Comparison of ENCODE assay signal across 8 cellular contexts in genomic region chr4:183335369-183335940, GRCh38. TPM values are rescaled to one million over a fixed set of nuclear protein-coding genes. Genes with fewer than 3 reads are reported as not detected.
DNase-seq lines count a peak whose midpoint lies in the region; ATAC-seq and TF ChIP-seq lines count a peak whose summit lies in the region.

No MANE protein-coding gene starts in this region.

- no peaks in the 10 kb centered on the region for H3K36me3 ChIP-seq in Peyer's patch

- H3K4me3 ChIP-seq in Peyer's patch: no peak overlapping the region

- no peaks in the 10 kb centered on the region for H3K4me1 ChIP-seq in Peyer's patch

- no peaks in the 10 kb centered on the region for H3K27me3 ChIP-seq in Peyer's patch

- H3K27ac ChIP-seq in Peyer's patch: no peak overlapping the region

- H3K27ac Mint-ChIP-seq in activated naive CD8-positive, alpha-beta T cell treated with anti-CD3 and anti-CD28 coated beads, Interleukin-2, amount 10 ng/mL, durations not matched to agents 7 days and 5 days: no peak overlapping the region
- H3K27ac Mint-ChIP-seq in activated naive CD8-positive, alpha-beta T cell treated with anti-CD3 and anti-CD28 coated beads for 36 hours: no peak overlapping the region
- no peak overlapping the region for H3K27ac Mint-ChIP-seq in type B pancreatic cell

- peaks cover 9% of the 10 kb centered on the region for H3K4me1 Mint-ChIP-seq in activated naive CD8-positive, alpha-beta T cell treated with anti-CD3 and anti-CD28 coated beads, Interleukin-2, amount 10 ng/mL, durations not matched to agents 7 days and 5 days
- H3K4me1 Mint-ChIP-seq in activated naive CD8-positive, alpha-beta T cell treated with anti-CD3 and anti-CD28 coated beads for 36 hours: peaks cover 4% of the 10 kb centered on the region
- peaks cover 4% of the 10 kb centered on the region for H3K4me1 Mint-ChIP-seq in type B pancreatic cell (ENCODE audit: unreplicated experiment)

- TF ChIP-seq POLR2A in Peyer's patch (IDR thresholded peaks at IDR 0.05): no peak

- peaks cover 22% of the 10 kb centered on the region for H3K27me3 Mint-ChIP-seq in activated naive CD8-positive, alpha-beta T cell treated with anti-CD3 and anti-CD28 coated beads, Interleukin-2, amount 10 ng/mL, durations not matched to agents 7 days and 5 days
- H3K27me3 Mint-ChIP-seq in activated naive CD8-positive, alpha-beta T cell treated with anti-CD3 and anti-CD28 coated beads for 36 hours: peaks cover 18% of the 10 kb centered on the region
- H3K27me3 Mint-ChIP-seq in type B pancreatic cell: peaks cover 22% of the 10 kb centered on the region

- H3K9me3 ChIP-seq in Peyer's patch: no peaks in the 10 kb centered on the region

- no peak for TF ChIP-seq CTCF in type B pancreatic cell (conservative IDR thresholded peaks at IDR 0.05)
- TF ChIP-seq CTCF in Peyer's patch (IDR thresholded peaks at IDR 0.05): no peak

- DNase-seq in activated naive CD8-positive, alpha-beta T cell treated with anti-CD3 and anti-CD28 coated beads, Interleukin-2, amount 10 ng/mL, durations not matched to agents 7 days and 5 days: no peak
- no peak for DNase-seq in activated naive CD8-positive, alpha-beta T cell treated with anti-CD3 and anti-CD28 coated beads for 36 hours
- DNase-seq in UCSD-AML1 (lab: John Stamatoyannopoulos, UW; ENCODE audit: unreplicated experiment): peak; percentile 32
- peak; percentile 71 for DNase-seq in glomerular visceral epithelial cell (ENCODE audit: extremely low spot score)
- DNase-seq in type B pancreatic cell (ENCODE audit: extremely low spot score, unreplicated experiment): peak; percentile 34
- DNase-seq in SIG-M5 treated with dmso at 0.1 percent for 504 hours (lab: John Stamatoyannopoulos, UW; ENCODE audit: unreplicated experiment): no peak
- no peak for DNase-seq in Peyer's patch
- DNase-seq in GM19240 (ENCODE audit: insufficient read length, low spot score): no peak

- H3K9me3 Mint-ChIP-seq in activated naive CD8-positive, alpha-beta T cell treated with anti-CD3 and anti-CD28 coated beads, Interleukin-2, amount 10 ng/mL, durations not matched to agents 7 days and 5 days: no peaks in the 10 kb centered on the region
- no peaks in the 10 kb centered on the region for H3K9me3 Mint-ChIP-seq in activated naive CD8-positive, alpha-beta T cell treated with anti-CD3 and anti-CD28 coated beads for 36 hours
- no peaks in the 10 kb centered on the region for H3K9me3 Mint-ChIP-seq in type B pancreatic cell

- peak; percentile 33 for ATAC-seq in activated naive CD8-positive, alpha-beta T cell treated with anti-CD3 and anti-CD28 coated beads, Interleukin-2, amount 10 ng/mL, durations not matched to agents 7 days and 5 days (ENCODE audit: low read depth)

- no peaks in the 10 kb centered on the region for H3K36me3 Mint-ChIP-seq in activated naive CD8-positive, alpha-beta T cell treated with anti-CD3 and anti-CD28 coated beads, Interleukin-2, amount 10 ng/mL, durations not matched to agents 7 days and 5 days
- H3K36me3 Mint-ChIP-seq in activated naive CD8-positive, alpha-beta T cell treated with anti-CD3 and anti-CD28 coated beads for 36 hours: no peaks in the 10 kb centered on the region
- no peaks in the 10 kb centered on the region for H3K36me3 Mint-ChIP-seq in type B pancreatic cell

- no peak overlapping the region for H3K4me3 Mint-ChIP-seq in activated naive CD8-positive, alpha-beta T cell treated with anti-CD3 and anti-CD28 coated beads, Interleukin-2, amount 10 ng/mL, durations not matched to agents 7 days and 5 days
- no peak overlapping the region for H3K4me3 Mint-ChIP-seq in activated naive CD8-positive, alpha-beta T cell treated with anti-CD3 and anti-CD28 coated beads for 36 hours
- H3K4me3 Mint-ChIP-seq in type B pancreatic cell: no peak overlapping the region

- POLR2A ChIA-PET in activated naive CD8-positive, alpha-beta T cell treated with anti-CD3 and anti-CD28 coated beads, Interleukin-2, amount 10 ng/mL, durations not matched to agents 7 days and 5 days (lab: Charles Lee): no interaction called here

RNA-seq across cellular contexts. Expression of gene CLDN24, which starts 13.2 kb away (rescaled TPM):
- total RNA-seq in activated naive CD8-positive, alpha-beta T cell treated with anti-CD3 and anti-CD28 coated beads, Interleukin-2, amount 10 ng/mL, durations not matched to agents 7 days and 5 days: not detected
- not detected for total RNA-seq in activated naive CD8-positive, alpha-beta T cell treated with anti-CD3 and anti-CD28 coated beads for 36 hours
- not detected in 2 replicates for total RNA-seq in type B pancreatic cell (ENCODE audit: low replicate concordance)
- total RNA-seq in Peyer's patch: not detected

RNA-seq across cellular contexts. Expression of gene CLDN22, which starts 15.4 kb away (rescaled TPM):
- not detected for total RNA-seq in activated naive CD8-positive, alpha-beta T cell treated with anti-CD3 and anti-CD28 coated beads, Interleukin-2, amount 10 ng/mL, durations not matched to agents 7 days and 5 days
- not detected for total RNA-seq in activated naive CD8-positive, alpha-beta T cell treated with anti-CD3 and anti-CD28 coated beads for 36 hours
- total RNA-seq in type B pancreatic cell (ENCODE audit: low replicate concordance): not detected in 2 replicates
- total RNA-seq in Peyer's patch: not detected

Comparison
In these comparisons a context has a peak if more than half of its experiments do, and no peak if none do; other contexts are left out.
1. DNase-seq: peak in UCSD-AML1 (single experiment), glomerular visceral epithelial cell (single experiment) and type B pancreatic cell (single experiment); none in activated naive CD8-positive, alpha-beta T cell treated with anti-CD3 and anti-CD28 coated beads, Interleukin-2, amount 10 ng/mL, durations not matched to agents 7 days and 5 days (single experiment), activated naive CD8-positive, alpha-beta T cell treated with anti-CD3 and anti-CD28 coated beads for 36 hours (single experiment), SIG-M5 treated with dmso at 0.1 percent for 504 hours (single experiment), Peyer's patch (0 of 3) and GM19240 (single experiment).